ENCODE assay signal across 20 cellular contexts in the genomic region with DNA sequence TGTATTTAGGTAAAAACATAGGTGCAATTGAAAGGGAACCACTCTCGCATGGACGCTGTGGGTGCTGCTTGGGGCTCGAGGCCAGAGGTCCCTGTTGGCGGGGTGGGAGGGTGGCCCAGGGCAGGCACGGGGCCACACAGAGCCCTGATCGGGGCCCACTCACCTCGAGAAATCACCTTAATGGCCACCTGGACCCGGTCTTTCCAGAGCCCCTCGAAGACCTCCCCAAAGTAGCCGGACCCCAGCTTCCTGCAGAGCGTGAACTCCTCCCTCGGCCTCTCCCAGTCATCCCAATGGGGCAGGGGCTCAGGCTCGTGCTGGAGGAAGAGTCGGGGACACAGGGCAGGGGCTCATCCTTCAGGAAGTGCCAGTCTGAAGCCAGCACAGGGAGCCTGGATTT. TPM values are rescaled to one million over a fixed set of nuclear protein-coding genes. Genes with fewer than 3 reads are reported as not detected.
"Had no signal": no experiment of that assay in that cellular context is flagged by ENCODE, and none has a peak within 500 bp of the region (broad histone marks: within the 10 kb centered on the region; RNA-seq: fewer than 3 reads in every experiment).

No MANE protein-coding gene starts in this region.

- ATAC-seq: activated CD8-positive, alpha-beta memory T cell treated with anti-CD3 and anti-CD28 coated beads, Interleukin-2, amount 10 ng/mL, durations not matched to agents 7 days and 5 days; activated T-cell treated with anti-CD3 and anti-CD28 coated beads, Interleukin-2, amount 50 U/mL, for 4 hours; naive thymus-derived CD4-positive, alpha-beta T cell; T-cell had no signal

- FAIRE-seq: endothelial cell of umbilical vein had no signal

- DNase-seq: activated CD4-positive, alpha-beta memory T cell treated with anti-CD3 and anti-CD28 coated beads for 36 hours; activated CD8-positive, alpha-beta memory T cell treated with anti-CD3 and anti-CD28 coated beads, Interleukin-2, amount 10 ng/mL, durations not matched to agents 7 days and 5 days; activated effector memory CD4-positive, alpha-beta T cell treated with Interleukin-2 at 50 U/mL for 16 hours; activated naive CD8-positive, alpha-beta T cell treated with anti-CD3 and anti-CD28 coated beads for 36 hours; activated T-cell treated with anti-CD3 and anti-CD28 coated beads, Interleukin-2, amount 50 U/mL, for 4 hours; anterior cingulate cortex; brain microvascular endothelial cell; effector CD8-positive, alpha-beta T cell; head of caudate nucleus; stimulated activated CD4-positive, alpha-beta T cell treated with anti-CD3 and anti-CD28 coated beads, Interleukin-15, amount 100 ng/mL, for 24 hours; stimulated activated CD4-positive, alpha-beta T cell treated with anti-CD3 and anti-CD28 coated beads, Interleukin-4, amount 100 ng/mL, for 24 hours; stimulated activated naive CD4-positive, alpha-beta T cell treated with Interleukin-2 at 50 U/mL for 16 hours; T-helper 9 cell; trophoblast cell had no signal

- H3K36me3 ChIP-seq: brain microvascular endothelial cell had no signal

- H3K4me3 ChIP-seq: skin epidermis had no signal

- H3K4me2 ChIP-seq: SK-N-SH had no signal

- H3K9me3 Mint-ChIP-seq: activated CD4-positive, alpha-beta memory T cell treated with anti-CD3 and anti-CD28 coated beads for 36 hours; activated naive CD8-positive, alpha-beta T cell treated with anti-CD3 and anti-CD28 coated beads for 36 hours; activated T-cell treated with anti-CD3 and anti-CD28 coated beads, Interleukin-2, amount 50 U/mL, for 4 hours; T-cell had no signal

- H3K27ac ChIP-seq: brain microvascular endothelial cell, foreskin keratinocyte had no signal

- H3K9me3 ChIP-seq: SK-N-SH had no signal

- H3K36me3 Mint-ChIP-seq: activated CD4-positive, alpha-beta memory T cell treated with anti-CD3 and anti-CD28 coated beads for 36 hours; activated CD8-positive, alpha-beta memory T cell treated with anti-CD3 and anti-CD28 coated beads, Interleukin-2, amount 10 ng/mL, durations not matched to agents 7 days and 5 days; activated naive CD8-positive, alpha-beta T cell treated with anti-CD3 and anti-CD28 coated beads for 36 hours; naive thymus-derived CD4-positive, alpha-beta T cell; T-cell had no signal

- H3K27me3 ChIP-seq: brain microvascular endothelial cell, foreskin keratinocyte had no signal

- H3K9ac ChIP-seq: SK-N-SH had no signal

- H3K4me3 Mint-ChIP-seq: activated CD4-positive, alpha-beta memory T cell treated with anti-CD3 and anti-CD28 coated beads for 36 hours; activated CD8-positive, alpha-beta memory T cell treated with anti-CD3 and anti-CD28 coated beads, Interleukin-2, amount 10 ng/mL, durations not matched to agents 7 days and 5 days; activated naive CD8-positive, alpha-beta T cell treated with anti-CD3 and anti-CD28 coated beads for 36 hours; activated T-cell treated with anti-CD3 and anti-CD28 coated beads, Interleukin-2, amount 50 U/mL, for 4 hours; naive thymus-derived CD4-positive, alpha-beta T cell; T-cell had no signal

- H3K27me3 Mint-ChIP-seq: activated CD4-positive, alpha-beta memory T cell treated with anti-CD3 and anti-CD28 coated beads for 36 hours; activated naive CD8-positive, alpha-beta T cell treated with anti-CD3 and anti-CD28 coated beads for 36 hours; naive thymus-derived CD4-positive, alpha-beta T cell; T-cell had no signal

- H3K27ac Mint-ChIP-seq: activated CD4-positive, alpha-beta memory T cell treated with anti-CD3 and anti-CD28 coated beads for 36 hours; activated CD8-positive, alpha-beta memory T cell treated with anti-CD3 and anti-CD28 coated beads, Interleukin-2, amount 10 ng/mL, durations not matched to agents 7 days and 5 days; activated naive CD8-positive, alpha-beta T cell treated with anti-CD3 and anti-CD28 coated beads for 36 hours; naive thymus-derived CD4-positive, alpha-beta T cell; T-cell had no signal

RNA-seq across cellular contexts. Expression of a gene that starts 3.8 kb away (rescaled TPM):
- polyA plus RNA-seq: endothelial cell of umbilical vein had no signal

RNA-seq across cellular contexts. Expression of a gene that starts 14.2 kb away (rescaled TPM):
- total RNA-seq: activated CD4-positive, alpha-beta memory T cell treated with anti-CD3 and anti-CD28 coated beads for 36 hours; activated CD8-positive, alpha-beta memory T cell treated with anti-CD3 and anti-CD28 coated beads, Interleukin-2, amount 10 ng/mL, durations not matched to agents 7 days and 5 days; activated naive CD8-positive, alpha-beta T cell treated with anti-CD3 and anti-CD28 coated beads for 36 hours; activated T-cell treated with anti-CD3 and anti-CD28 coated beads, Interleukin-2, amount 50 U/mL, for 4 hours; endothelial cell of umbilical vein; T-cell had no signal
- polyA plus RNA-seq: endothelial cell of umbilical vein; naive thymus-derived CD4-positive, alpha-beta T cell; SK-N-SH had no signal
